In genomic region chr5:91384671-91385430, GRCh38 we compare ENCODE assay signal across 1 cellular context.
A peak's percentile ranks its signal among the peaks of the same experiment; 100 is the strongest.
TF ChIP-seq lines count a peak whose summit lies in the region.

No MANE protein-coding gene starts in this region.

TF ChIP-seq in HEK293, 187 proteins besides CTCF, POLR2A, EP300 and RAD21 (continued from another document):
- TF ChIP-seq, protein P1, sequence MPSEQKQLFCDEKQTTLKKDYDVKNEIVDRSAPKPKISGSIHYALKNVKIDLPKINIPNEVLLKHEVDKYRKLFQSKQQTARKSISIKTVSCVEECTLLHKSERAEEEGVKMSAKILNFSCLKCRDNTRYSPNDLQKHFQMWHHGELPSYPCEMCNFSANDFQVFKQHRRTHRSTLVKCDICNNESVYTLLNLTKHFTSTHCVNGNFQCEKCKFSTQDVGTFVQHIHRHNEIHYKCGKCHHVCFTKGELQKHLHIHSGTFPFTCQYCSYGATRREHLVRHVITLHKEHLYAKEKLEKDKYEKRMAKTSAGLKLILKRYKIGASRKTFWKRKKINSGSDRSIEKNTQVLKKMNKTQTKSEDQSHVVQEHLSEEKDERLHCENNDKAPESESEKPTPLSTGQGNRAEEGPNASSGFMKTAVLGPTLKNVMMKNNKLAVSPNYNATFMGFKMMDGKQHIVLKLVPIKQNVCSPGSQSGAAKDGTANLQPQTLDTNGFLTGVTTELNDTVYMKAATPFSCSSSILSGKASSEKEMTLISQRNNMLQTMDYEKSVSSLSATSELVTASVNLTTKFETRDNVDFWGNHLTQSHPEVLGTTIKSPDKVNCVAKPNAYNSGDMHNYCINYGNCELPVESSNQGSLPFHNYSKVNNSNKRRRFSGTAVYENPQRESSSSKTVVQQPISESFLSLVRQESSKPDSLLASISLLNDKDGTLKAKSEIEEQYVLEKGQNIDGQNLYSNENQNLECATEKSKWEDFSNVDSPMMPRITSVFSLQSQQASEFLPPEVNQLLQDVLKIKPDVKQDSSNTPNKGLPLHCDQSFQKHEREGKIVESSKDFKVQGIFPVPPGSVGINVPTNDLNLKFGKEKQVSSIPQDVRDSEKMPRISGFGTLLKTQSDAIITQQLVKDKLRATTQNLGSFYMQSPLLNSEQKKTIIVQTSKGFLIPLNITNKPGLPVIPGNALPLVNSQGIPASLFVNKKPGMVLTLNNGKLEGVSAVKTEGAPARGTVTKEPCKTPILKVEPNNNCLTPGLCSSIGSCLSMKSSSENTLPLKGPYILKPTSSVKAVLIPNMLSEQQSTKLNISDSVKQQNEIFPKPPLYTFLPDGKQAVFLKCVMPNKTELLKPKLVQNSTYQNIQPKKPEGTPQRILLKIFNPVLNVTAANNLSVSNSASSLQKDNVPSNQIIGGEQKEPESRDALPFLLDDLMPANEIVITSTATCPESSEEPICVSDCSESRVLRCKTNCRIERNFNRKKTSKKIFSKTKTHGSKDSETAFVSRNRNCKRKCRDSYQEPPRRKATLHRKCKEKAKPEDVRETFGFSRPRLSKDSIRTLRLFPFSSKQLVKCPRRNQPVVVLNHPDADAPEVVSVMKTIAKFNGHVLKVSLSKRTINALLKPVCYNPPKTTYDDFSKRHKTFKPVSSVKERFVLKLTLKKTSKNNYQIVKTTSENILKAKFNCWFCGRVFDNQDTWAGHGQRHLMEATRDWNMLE (tag by site-specific recombination; conservative IDR thresholded peaks at IDR 0.05; ENCODE audit: low read depth): 0 out of 2 replicates have a peak, but pooled peaks have one; percentile 13
- TF ChIP-seq ZNF629 (tag by site-specific recombination; IDR thresholded peaks at IDR 0.05): 0 out of 2 replicates have a peak, but pooled peaks have one; percentile 10
- TF ChIP-seq ZNF423 (tag by site-specific recombination; IDR thresholded peaks at IDR 0.05): no peak
- TF ChIP-seq SP7 (tag by site-specific recombination; IDR thresholded peaks at IDR 0.05): 0 out of 2 replicates have a peak, but pooled peaks have one; percentile 28
- TF ChIP-seq ZFP69B (tag by site-specific recombination; IDR thresholded peaks at IDR 0.05): 0 out of 2 replicates have a peak, but pooled peaks have one; percentile 51
